16 cellular contexts compared by ENCODE assay signal in the genomic region with DNA sequence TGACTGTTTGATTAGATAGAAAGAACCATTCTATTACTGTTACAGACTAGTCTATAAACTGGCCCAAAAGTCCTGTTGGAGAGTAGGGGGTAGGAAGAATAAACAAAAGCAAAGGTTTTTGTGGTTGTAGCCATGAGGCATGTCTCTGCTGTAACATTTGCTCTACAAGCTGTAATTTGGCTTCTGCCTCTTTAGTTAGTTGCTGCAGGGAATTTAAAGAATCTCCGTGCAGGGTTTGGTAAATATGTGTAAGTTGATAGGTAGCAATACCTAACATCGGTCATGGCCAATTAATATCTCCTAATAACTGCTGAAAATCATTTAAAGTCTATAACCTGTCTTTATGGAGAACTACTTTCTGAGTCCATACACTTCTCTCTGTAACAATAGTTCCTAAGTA. TPM values are rescaled to one million over a fixed set of nuclear protein-coding genes. Genes with fewer than 3 reads are reported as not detected.
"Had no signal": no experiment of that assay in that cellular context is flagged by ENCODE, and none has a peak within 500 bp of the region (broad histone marks: within the 10 kb centered on the region; RNA-seq: fewer than 3 reads in every experiment).

No MANE protein-coding gene starts in this region.

- FAIRE-seq: frontal cortex, pancreas, urothelium cell line had no signal

- H3K9me3 ChIP-seq: pancreas had no signal

- DNase-seq: activated CD4-positive, alpha-beta T cell treated with anti-CD3 and anti-CD28 coated beads, Interleukin-2, amount 50 U/mL, for 1 hour; activated CD8-positive, alpha-beta memory T cell treated with anti-CD3 and anti-CD28 coated beads for 24 hours; activated naive CD4-positive, alpha-beta T cell; activated naive CD8-positive, alpha-beta T cell treated with anti-CD3 and anti-CD28 coated beads, Interleukin-2, amount 10 ng/mL, durations not matched to agents 7 days and 5 days; aorta; cortex of kidney; effector CD8-positive, alpha-beta T cell; head of caudate nucleus; immature natural killer cell; pancreas had no signal

- H3K4me3 ChIP-seq: pancreas had no signal

- H3K36me3 ChIP-seq: pancreas had no signal

- ATAC-seq: pancreas; stimulated activated memory B cell treated with anti-CD40 and anti-IgM and Interleukin-4, amounts not matched to agents 10 μg/mL and 1 μg/mL and 100 μg/mL, for 72 hours had no signal

- H3K27ac ChIP-seq: pancreas had no signal

- H3K27me3 ChIP-seq: pancreas had no signal

- H3K4me1 ChIP-seq: pancreas had no signal

RNA-seq across cellular contexts. Expression of a gene that starts 13.0 kb away (rescaled TPM):
- total RNA-seq: activated T-helper 1 cell treated with anti-CD3 and anti-CD28 coated beads, Interleukin-12 subunit alpha, Interleukin-12 subunit beta, Interleukin-2, Interleukin-4 antibody, amounts not matched to agents 30 ng/mL and 10 ng/mL and 1 ng/mL, durations not matched to agents 14 hours and 24 hours and 36 hours; mesothelial cell of epicardium; neural crest cell had no signal
- polyA plus RNA-seq: immature natural killer cell had no signal

RNA-seq across cellular contexts. Expression of a gene that starts 46.9 kb away (rescaled TPM):
- total RNA-seq: activated naive CD8-positive, alpha-beta T cell treated with anti-CD3 and anti-CD28 coated beads, Interleukin-2, amount 10 ng/mL, durations not matched to agents 7 days and 5 days; activated T-helper 1 cell treated with anti-CD3 and anti-CD28 coated beads, Interleukin-12 subunit alpha, Interleukin-12 subunit beta, Interleukin-2, Interleukin-4 antibody, amounts not matched to agents 30 ng/mL and 10 ng/mL and 1 ng/mL, durations not matched to agents 14 hours and 24 hours and 36 hours; mesothelial cell of epicardium; neural crest cell had no signal
- polyA plus RNA-seq: immature natural killer cell had no signal

RNA-seq across cellular contexts. Expression of a gene that starts 56.2 kb away (rescaled TPM):
- total RNA-seq: activated naive CD8-positive, alpha-beta T cell treated with anti-CD3 and anti-CD28 coated beads, Interleukin-2, amount 10 ng/mL, durations not matched to agents 7 days and 5 days; activated T-helper 1 cell treated with anti-CD3 and anti-CD28 coated beads, Interleukin-12 subunit alpha, Interleukin-12 subunit beta, Interleukin-2, Interleukin-4 antibody, amounts not matched to agents 30 ng/mL and 10 ng/mL and 1 ng/mL, durations not matched to agents 14 hours and 24 hours and 36 hours; mesothelial cell of epicardium; neural crest cell had no signal
